9 cellular contexts compared by ENCODE assay signal in the genomic region with DNA sequence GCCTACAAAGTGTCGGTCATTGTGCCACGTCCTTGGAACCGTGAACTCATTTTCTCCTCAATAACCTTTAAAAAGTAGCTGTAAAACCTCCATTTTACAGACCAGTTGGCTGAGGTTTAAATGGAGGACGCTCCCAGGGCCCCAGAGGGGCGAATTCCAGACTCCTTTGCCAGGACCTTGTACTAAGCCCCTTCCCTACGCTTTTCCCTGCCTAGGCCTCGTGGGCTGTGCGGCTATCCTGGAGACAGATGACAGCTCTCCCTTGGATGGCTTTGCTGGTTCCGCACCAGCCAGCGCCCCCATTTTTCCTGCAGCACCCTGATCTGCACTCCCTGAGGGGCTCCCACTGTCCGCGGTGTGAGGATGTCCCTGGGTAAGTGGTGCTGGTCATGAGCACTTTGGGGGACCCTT. TPM values are rescaled to one million over a fixed set of nuclear protein-coding genes. Genes with fewer than 3 reads are reported as not detected.
A peak's percentile ranks its signal among the peaks of the same experiment; 100 is the strongest.
DNase-seq lines count a peak whose midpoint lies in the region; ATAC-seq and TF ChIP-seq lines count a peak whose summit lies in the region.
"Had no signal": no experiment of that assay in that cellular context is flagged by ENCODE, and none has a peak within 500 bp of the region (broad histone marks: within the 10 kb centered on the region; RNA-seq: fewer than 3 reads in every experiment).

No MANE protein-coding gene starts in this region.

- POLR2A ChIA-PET in activated CD4-positive, alpha-beta T cell treated with anti-CD3 and anti-CD28 coated beads, Interleukin-2, amount 10 ng/mL, durations not matched to agents 7 days and 5 days (lab: Charles Lee) = interaction anchor here (3.2 kb wide), 1 partner anchor 13 kb away, joined by 23 read pairs; the partner anchor contains the start of gene SNHG17

- no peaks in the 10 kb centered on the region for H3K9me3 Mint-ChIP-seq in activated CD4-positive, alpha-beta T cell treated with anti-CD3 and anti-CD28 coated beads, Interleukin-2, amount 10 ng/mL, durations not matched to agents 7 days and 5 days

- TF ChIP-seq POLR2A in body of pancreas (IDR thresholded peaks at IDR 0.05) (no peak), right lobe of liver (IDR thresholded peaks at IDR 0.05) (no peak), tibial nerve (IDR thresholded peaks at IDR 0.05) (no peak)

- H3K4me3 ChIP-seq in body of pancreas (peak overlapping the region; percentile 77 to 93), right lobe of liver (peak overlapping the region; percentile 67 to 95 (median 95)), tibial nerve (peak overlapping the region; percentile 70 to 95 (median 90))

- no peaks in the 10 kb centered on the region for H3K9me3 ChIP-seq in body of pancreas
- no peaks in the 10 kb centered on the region for H3K9me3 ChIP-seq in right lobe of liver
- H3K9me3 ChIP-seq in tibial nerve = no peaks in the 10 kb centered on the region

- H3K4me1 ChIP-seq in body of pancreas = peaks cover 11% of the 10 kb centered on the region
- peaks cover 0 to 17% (median 7%) of the 10 kb centered on the region in 4 donors for H3K4me1 ChIP-seq in right lobe of liver
- H3K4me1 ChIP-seq in tibial nerve = peaks cover 0 to 23% (median 7%) of the 10 kb centered on the region in 4 donors

- peak overlapping the region; percentile 72 for H3K4me3 Mint-ChIP-seq in activated CD4-positive, alpha-beta T cell treated with anti-CD3 and anti-CD28 coated beads, Interleukin-2, amount 10 ng/mL, durations not matched to agents 7 days and 5 days

- no peak for TF ChIP-seq CTCF in body of pancreas (IDR thresholded peaks at IDR 0.05)
- TF ChIP-seq CTCF in right lobe of liver (IDR thresholded peaks at IDR 0.05) = no peak
- no peak for TF ChIP-seq CTCF in tibial nerve (IDR thresholded peaks at IDR 0.05)

- no peaks in the 10 kb centered on the region for H3K27me3 ChIP-seq in body of pancreas
- no peaks in the 10 kb centered on the region for H3K27me3 ChIP-seq in right lobe of liver
- H3K27me3 ChIP-seq in tibial nerve = no peaks in the 10 kb centered on the region

- H3K27me3 Mint-ChIP-seq in activated CD4-positive, alpha-beta T cell treated with anti-CD3 and anti-CD28 coated beads, Interleukin-2, amount 10 ng/mL, durations not matched to agents 7 days and 5 days = peaks cover 5% of the 10 kb centered on the region

- no peaks in the 10 kb centered on the region for H3K36me3 ChIP-seq in body of pancreas (replicated peaks in 1 of 2; ENCODE audit: insufficient read depth in 1 of 2, low read depth in 2 of 2)
- peaks cover 0 to 21% (median under 1%) of the 10 kb centered on the region in 4 donors for H3K36me3 ChIP-seq in right lobe of liver
- H3K36me3 ChIP-seq in tibial nerve = peaks cover 0 to 42% (median 0%) of the 10 kb centered on the region in 3 donors

- CTCF ChIA-PET in activated CD4-positive, alpha-beta T cell treated with anti-CD3 and anti-CD28 coated beads, Interleukin-2, amount 10 ng/mL, durations not matched to agents 7 days and 5 days (lab: Charles Lee) = interaction anchor here (0.6 to 2.1 kb wide), 8 partner anchors 10 to 476 kb away, joined by 3 to 27 read pairs (median 4); partner anchors contain the start of genes RALGAPB and SNHG17

- no peak for TF ChIP-seq EP300 in tibial nerve (IDR thresholded peaks at IDR 0.05)

- peaks cover 14% of the 10 kb centered on the region for H3K36me3 Mint-ChIP-seq in activated CD4-positive, alpha-beta T cell treated with anti-CD3 and anti-CD28 coated beads, Interleukin-2, amount 10 ng/mL, durations not matched to agents 7 days and 5 days (ENCODE audit: low read depth)

- ATAC-seq in body of pancreas = no peak
- peak in 1 of 4 donors; percentile 4 for ATAC-seq in right lobe of liver
- ATAC-seq in HG03095 (IDR thresholded peaks at IDR 0.05; ENCODE audit: unreplicated experiment) = no peak

- peak overlapping the region; percentile 82 for H3K27ac Mint-ChIP-seq in activated CD4-positive, alpha-beta T cell treated with anti-CD3 and anti-CD28 coated beads, Interleukin-2, amount 10 ng/mL, durations not matched to agents 7 days and 5 days

- H3K27ac ChIP-seq in body of pancreas = peak overlapping the region in 1 of 4 donors; percentile 55
- H3K27ac ChIP-seq in right lobe of liver = peak overlapping the region; percentile 66 to 82 (median 73)
- peak overlapping the region; percentile 68 to 94 (median 86) for H3K27ac ChIP-seq in tibial nerve

- WGBS in body of pancreas, 2 donors = 39 to 40% methylated on average over 11 to 12 of the region's 12 CpGs
- WGBS in right lobe of liver (ENCODE audit: insufficient coverage, low coverage, low lambda C conversion rate, missing lambda C conversion rate) = 26% methylated on average over 7 of the region's 12 CpGs
- 44 to 45% methylated on average over 12 of the region's 12 CpGs for WGBS in tibial nerve, 2 donors

- intact Hi-C loops in body of pancreas (cut with DNase I) = no loop called here
- intact Hi-C loops in right lobe of liver (cut with DNase I) = no loop called here

- DNase-seq in activated CD4-positive, alpha-beta T cell treated with anti-CD3 and anti-CD28 coated beads, Interleukin-2, amount 10 ng/mL, durations not matched to agents 7 days and 5 days = no peak
- no peak for DNase-seq in activated CD4-positive, alpha-beta T cell treated with anti-CD3 and anti-CD28 coated beads, Interleukin-2, amount 50 U/mL, for 48 hours
- no peak for DNase-seq in body of pancreas
- no peak for DNase-seq in right lobe of liver
- no peak for DNase-seq in tibial nerve (ENCODE audit: low spot score in 2 of 2)
- DNase-seq in glomerular visceral epithelial cell (ENCODE audit: extremely low spot score) = no peak
- no peak for DNase-seq in SKM-1 (lab: John Stamatoyannopoulos, UW; ENCODE audit: unreplicated experiment)
- DNase-seq: NCI-H526 treated with DMSO at 0.1 percent for 48 hours had no signal

- peaks cover 31% of the 10 kb centered on the region for H3K4me1 Mint-ChIP-seq in activated CD4-positive, alpha-beta T cell treated with anti-CD3 and anti-CD28 coated beads, Interleukin-2, amount 10 ng/mL, durations not matched to agents 7 days and 5 days

RNA-seq across cellular contexts. Expression of gene SNHG17, which starts 12.1 kb away (rescaled TPM):
- total RNA-seq in activated CD4-positive, alpha-beta T cell treated with anti-CD3 and anti-CD28 coated beads, Interleukin-2, amount 10 ng/mL, durations not matched to agents 7 days and 5 days = 10 to 100 TPM; 40.7 to 40.8 TPM
- total RNA-seq in body of pancreas = 10 to 100 TPM; 18.2 to 42.5 TPM
- total RNA-seq in right lobe of liver = 10 to 100 TPM in 2 of 6 experiments, 1 to 10 TPM in 4; 2.5 to 21.8 (median 8.5) TPM
- total RNA-seq in tibial nerve = 10 to 100 TPM; 16.4 to 60.9 (median 34.3) TPM

RNA-seq across cellular contexts. Expression of gene RALGAPB, which starts 25.4 kb away (rescaled TPM):
- 10 to 100 TPM; 31.1 to 36.7 TPM for total RNA-seq in activated CD4-positive, alpha-beta T cell treated with anti-CD3 and anti-CD28 coated beads, Interleukin-2, amount 10 ng/mL, durations not matched to agents 7 days and 5 days
- total RNA-seq in body of pancreas = 10 to 100 TPM; 23.1 to 24.4 TPM
- total RNA-seq in right lobe of liver = 10 to 100 TPM in 5 of 6 experiments, 1 to 10 TPM in 1; 9.7 to 16.0 (median 12.9) TPM
- total RNA-seq in tibial nerve = 10 to 100 TPM; 33.9 to 45.9 (median 44.3) TPM
